Comparison of ENCODE assay signal across 1 cellular context in the genomic region with DNA sequence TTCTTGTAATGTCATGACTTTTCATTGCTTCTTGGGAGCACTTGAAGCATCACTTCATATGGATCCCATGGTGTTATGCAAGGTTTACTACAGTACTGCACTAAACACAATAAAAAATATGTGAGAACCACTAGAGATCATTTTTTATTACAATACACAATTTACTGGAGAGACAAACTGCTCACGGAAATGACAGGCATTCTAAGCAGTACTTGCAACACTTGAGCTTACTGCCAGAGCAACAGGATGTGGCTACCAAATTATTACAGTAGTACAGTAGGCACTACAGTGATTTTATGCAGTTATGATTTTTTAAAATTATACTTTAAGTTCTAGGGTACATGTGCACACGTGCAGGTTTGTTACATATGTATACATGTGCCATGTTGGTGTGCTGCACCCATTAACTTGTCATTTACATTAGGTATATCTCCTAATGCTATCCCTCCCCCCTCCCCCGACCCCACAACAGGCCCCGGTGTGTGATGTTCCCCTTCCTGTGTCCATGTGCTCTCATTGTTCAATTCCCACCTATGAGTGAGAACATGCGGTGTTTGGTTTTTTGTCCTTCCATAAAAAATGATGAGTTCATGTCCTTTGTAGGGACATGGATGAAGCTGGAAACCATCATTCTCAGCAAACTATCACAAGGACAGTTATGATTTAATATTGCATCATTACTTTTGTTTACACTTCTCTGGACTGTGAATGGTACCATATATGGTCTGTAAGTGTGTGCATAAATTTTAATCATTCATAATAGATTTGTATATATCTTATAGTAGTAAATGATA.
A peak's percentile ranks its signal among the peaks of the same experiment; 100 is the strongest.
TF ChIP-seq lines count a peak whose summit lies in the region.
"Not testable (repeated sequence)": the region's sequence is repeated elsewhere in the genome, so short reads cannot be mapped to it uniquely, and the experiment has no call there.

No MANE protein-coding gene starts in this region.

TF ChIP-seq in K562, 482 proteins besides CTCF, POLR2A, EP300 and RAD21 (continued from another document):
- peak; percentile 95 for TF ChIP-seq IRF9 (tag; IDR thresholded peaks at IDR 0.05)
- TF ChIP-seq NFRKB (IDR thresholded peaks at IDR 0.05; ENCODE audit: low read depth) = peak; percentile 34; the same call in 1 of the 2 replicates
- 0 out of 2 replicates have a peak, but pooled peaks have one; percentile 42 for TF ChIP-seq LEF1 (IDR thresholded peaks at IDR 0.05)
- 0 out of 2 replicates have a peak, but pooled peaks have one; percentile 47 for TF ChIP-seq JUND (IDR thresholded peaks at IDR 0.05; ENCODE audit: borderline replicate concordance, low read depth, low read length)
- TF ChIP-seq JUND (tag; IDR thresholded peaks at IDR 0.05; ENCODE audit: borderline replicate concordance, low read depth, low read length) = peak; percentile 47; the same call in 1 of the 3 replicates
- TF ChIP-seq, protein P1, sequence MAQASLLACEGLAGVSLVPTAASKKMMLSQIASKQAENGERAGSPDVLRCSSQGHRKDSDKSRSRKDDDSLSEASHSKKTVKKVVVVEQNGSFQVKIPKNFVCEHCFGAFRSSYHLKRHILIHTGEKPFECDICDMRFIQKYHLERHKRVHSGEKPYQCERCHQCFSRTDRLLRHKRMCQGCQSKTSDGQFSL (CRISPR knock-in tag; IDR thresholded peaks at IDR 0.05) = not testable (repeated sequence)
- TF ChIP-seq, protein P1 (tag; IDR thresholded peaks at IDR 0.05) = peak in 1 of 2 experiments; percentile 80; a peak in 1 of 4 replicates
- TF ChIP-seq SMAD3 (CRISPR knock-in tag; conservative IDR thresholded peaks at IDR 0.05) = 0 out of 2 replicates have a peak, but pooled peaks have one; percentile 53
- TF ChIP-seq, protein P2, sequence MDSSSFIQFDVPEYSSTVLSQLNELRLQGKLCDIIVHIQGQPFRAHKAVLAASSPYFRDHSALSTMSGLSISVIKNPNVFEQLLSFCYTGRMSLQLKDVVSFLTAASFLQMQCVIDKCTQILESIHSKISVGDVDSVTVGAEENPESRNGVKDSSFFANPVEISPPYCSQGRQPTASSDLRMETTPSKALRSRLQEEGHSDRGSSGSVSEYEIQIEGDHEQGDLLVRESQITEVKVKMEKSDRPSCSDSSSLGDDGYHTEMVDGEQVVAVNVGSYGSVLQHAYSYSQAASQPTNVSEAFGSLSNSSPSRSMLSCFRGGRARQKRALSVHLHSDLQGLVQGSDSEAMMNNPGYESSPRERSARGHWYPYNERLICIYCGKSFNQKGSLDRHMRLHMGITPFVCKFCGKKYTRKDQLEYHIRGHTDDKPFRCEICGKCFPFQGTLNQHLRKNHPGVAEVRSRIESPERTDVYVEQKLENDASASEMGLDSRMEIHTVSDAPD (CRISPR knock-in tag; IDR thresholded peaks at IDR 0.05) = peak; percentile 27; the same call in 1 of the 2 replicates
- TF ChIP-seq TRIM24 (IDR thresholded peaks at IDR 0.05) = peak; percentile 63; a peak in 3 of 4 replicates
- TF ChIP-seq, protein P3, sequence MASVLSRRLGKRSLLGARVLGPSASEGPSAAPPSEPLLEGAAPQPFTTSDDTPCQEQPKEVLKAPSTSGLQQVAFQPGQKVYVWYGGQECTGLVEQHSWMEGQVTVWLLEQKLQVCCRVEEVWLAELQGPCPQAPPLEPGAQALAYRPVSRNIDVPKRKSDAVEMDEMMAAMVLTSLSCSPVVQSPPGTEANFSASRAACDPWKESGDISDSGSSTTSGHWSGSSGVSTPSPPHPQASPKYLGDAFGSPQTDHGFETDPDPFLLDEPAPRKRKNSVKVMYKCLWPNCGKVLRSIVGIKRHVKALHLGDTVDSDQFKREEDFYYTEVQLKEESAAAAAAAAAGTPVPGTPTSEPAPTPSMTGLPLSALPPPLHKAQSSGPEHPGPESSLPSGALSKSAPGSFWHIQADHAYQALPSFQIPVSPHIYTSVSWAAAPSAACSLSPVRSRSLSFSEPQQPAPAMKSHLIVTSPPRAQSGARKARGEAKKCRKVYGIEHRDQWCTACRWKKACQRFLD (CRISPR knock-in tag; IDR thresholded peaks at IDR 0.05) = peak; percentile 76; the same call in 1 of the 2 replicates
TF ChIP-seq in K562: peak in this region for 35; not testable (repeated sequence) for 447.
